25 cellular contexts compared by ENCODE assay signal in genomic region chr3:125008766-125009165, GRCh38.
"Had no signal": no experiment of that assay in that cellular context is flagged by ENCODE, and none has a peak within 500 bp of the region (broad histone marks: within the 10 kb centered on the region; RNA-seq: fewer than 3 reads in every experiment).

No MANE protein-coding gene starts in this region.

- H3K4me3 Mint-ChIP-seq: naive thymus-derived CD4-positive, alpha-beta T cell; nephron progenitor cell; neural progenitor cell; stimulated activated effector memory CD8-positive, alpha-beta T cell treated with anti-CD3 and anti-CD28 coated beads, Interleukin-12 subunit alpha, Interleukin-12 subunit beta, amount 100 ng/mL, for 72 hours; stimulated activated naive CD8-positive, alpha-beta T cell treated with anti-CD3 and anti-CD28 coated beads, Interleukin-15, Interleukin-2, amounts not matched to agents 100 ng/mL and 50 ng/mL, for 24 hours; type B pancreatic cell had no signal

- H3K4me1 ChIP-seq: parathyroid adenoma had no signal

- H3K27ac Mint-ChIP-seq: nephron progenitor cell; neural progenitor cell; stimulated activated effector memory CD8-positive, alpha-beta T cell treated with anti-CD3 and anti-CD28 coated beads, Interleukin-12 subunit alpha, Interleukin-12 subunit beta, amount 100 ng/mL, for 72 hours; stimulated activated naive CD8-positive, alpha-beta T cell treated with anti-CD3 and anti-CD28 coated beads, Interleukin-15, Interleukin-2, amounts not matched to agents 100 ng/mL and 50 ng/mL, for 24 hours; type B pancreatic cell had no signal

- H3K9me3 ChIP-seq: heart right ventricle, left ventricle myocardium inferior, mucosa of descending colon, neutrophil, sigmoid colon, spleen, tibial nerve had no signal

- FAIRE-seq: kidney had no signal

- H3K4me3 ChIP-seq: heart right ventricle, hepatocyte, left ventricle myocardium inferior, lung, mucosa of descending colon, neural progenitor cell, sigmoid colon, spleen, tibial nerve had no signal

- H3K9me3 Mint-ChIP-seq: naive thymus-derived CD4-positive, alpha-beta T cell; nephron progenitor cell; neural progenitor cell; stimulated activated effector memory CD8-positive, alpha-beta T cell treated with anti-CD3 and anti-CD28 coated beads, Interleukin-12 subunit alpha, Interleukin-12 subunit beta, amount 100 ng/mL, for 72 hours; stimulated activated naive CD8-positive, alpha-beta T cell treated with anti-CD3 and anti-CD28 coated beads, Interleukin-15, Interleukin-2, amounts not matched to agents 100 ng/mL and 50 ng/mL, for 24 hours; type B pancreatic cell had no signal

- H3K27me3 Mint-ChIP-seq: naive thymus-derived CD4-positive, alpha-beta T cell; stimulated activated naive CD8-positive, alpha-beta T cell treated with anti-CD3 and anti-CD28 coated beads, Interleukin-15, Interleukin-2, amounts not matched to agents 100 ng/mL and 50 ng/mL, for 24 hours; type B pancreatic cell had no signal

- H3K27ac ChIP-seq: hepatocyte, left ventricle myocardium inferior, neural progenitor cell, neutrophil, parathyroid adenoma, sigmoid colon, spleen, tibial nerve had no signal

- DNase-seq: heart right ventricle; kidney; left ventricle myocardium inferior; midbrain; mucosa of descending colon; naive thymus-derived CD4-positive, alpha-beta T cell; nephron progenitor cell; occipital lobe; retina; right cardiac atrium; sigmoid colon; small intestine; spleen; stimulated activated CD4-positive, alpha-beta T cell treated with anti-CD3 and anti-CD28 coated beads, Interleukin-4, amount 100 ng/mL, for 24 hours; stimulated activated naive CD4-positive, alpha-beta T cell had no signal

- H3K36me3 ChIP-seq: neural progenitor cell, neutrophil had no signal

- H3K27me3 ChIP-seq: heart right ventricle, hepatocyte, neural progenitor cell, neutrophil, sigmoid colon, spleen, tibial nerve had no signal

- ATAC-seq: heart right ventricle; left colon; mucosa of descending colon; naive thymus-derived CD4-positive, alpha-beta T cell; right cardiac atrium; stimulated activated effector memory CD8-positive, alpha-beta T cell treated with anti-CD3 and anti-CD28 coated beads, Interleukin-12 subunit alpha, Interleukin-12 subunit beta, amount 100 ng/mL, for 72 hours had no signal
